Comparison of ENCODE assay signal across 11 cellular contexts in the genomic region with DNA sequence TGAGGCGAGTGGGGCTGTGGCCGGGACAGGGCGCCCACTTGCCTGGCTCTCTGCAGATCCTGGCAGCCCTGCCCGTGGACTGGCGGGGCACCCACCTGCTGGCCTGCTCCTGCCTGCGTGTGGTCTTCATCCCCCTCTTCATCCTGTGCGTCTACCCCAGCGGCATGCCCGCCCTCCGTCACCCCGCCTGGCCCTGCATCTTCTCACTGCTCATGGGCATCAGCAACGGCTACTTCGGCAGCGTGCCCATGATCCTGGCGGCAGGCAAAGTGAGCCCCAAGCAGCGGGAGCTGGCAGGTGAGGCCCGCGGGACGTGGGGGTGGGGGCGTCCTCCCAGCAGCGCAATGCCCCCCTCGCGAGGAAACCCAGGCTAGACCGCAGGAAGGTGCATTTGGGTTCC.
"Had no signal": no experiment of that assay in that cellular context is flagged by ENCODE, and none has a peak within 500 bp of the region (broad histone marks: within the 10 kb centered on the region; RNA-seq: fewer than 3 reads in every experiment).

No MANE protein-coding gene starts in this region.

- H2AFZ ChIP-seq: GM23248, GM23338 had no signal

- H3K4me2 ChIP-seq: GM23338 had no signal

- H3K27ac Mint-ChIP-seq: GM23338, H9, HFFc6 had no signal

- H3K9ac ChIP-seq: GM23248 had no signal

- ATAC-seq: GM23338, HCT116 had no signal

- H3K9me3 Mint-ChIP-seq: GM23338, H9, HFFc6 had no signal

- FAIRE-seq: H1, H54 had no signal

- H3K4me3 ChIP-seq: GM23248, GM23338, HAP-1 had no signal

- H3K4me1 ChIP-seq: HAP-1 had no signal

- H3K27ac ChIP-seq: GM23248 had no signal

- H3K9me3 ChIP-seq: HAP-1 had no signal

- DNase-seq: GM23248, GOT3, H7, H9, HCEC 1CT, HFFc6 had no signal

- H3K4me3 Mint-ChIP-seq: GM23338, H9, HFFc6 had no signal

- H3K36me3 ChIP-seq: HAP-1 had no signal
